In the genomic region with DNA sequence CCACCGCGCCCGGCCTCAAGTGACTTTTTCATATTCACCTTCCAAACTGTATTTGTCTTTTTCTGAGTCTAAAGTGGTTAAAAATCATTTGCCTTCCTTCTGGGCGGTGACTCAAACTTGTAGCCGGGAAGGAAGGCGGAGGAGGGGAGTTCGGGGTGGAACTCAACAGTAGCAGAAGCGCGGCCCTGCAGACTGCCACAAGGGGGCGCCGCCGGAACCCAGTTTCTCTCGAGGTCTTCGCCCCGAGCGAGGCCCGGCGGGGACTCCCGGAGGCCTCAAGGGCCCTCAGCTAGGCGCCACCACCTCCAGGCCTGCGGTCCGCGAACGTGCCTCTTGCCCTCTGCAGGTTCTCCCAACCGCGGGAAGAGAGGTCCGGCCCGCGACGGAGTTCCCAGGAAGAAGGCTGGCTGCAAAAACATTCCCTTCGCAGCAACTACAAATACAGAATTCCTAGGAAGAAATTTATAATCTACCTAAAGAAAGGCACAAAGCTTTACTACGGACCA, we compare ENCODE assay signal across 1 cellular context.
TF ChIP-seq lines count a peak whose summit lies in the region.

No MANE protein-coding gene starts in this region.

TF ChIP-seq in K562, 482 proteins besides CTCF, POLR2A, EP300 and RAD21 (continued from another document):
- TF ChIP-seq, protein P1, sequence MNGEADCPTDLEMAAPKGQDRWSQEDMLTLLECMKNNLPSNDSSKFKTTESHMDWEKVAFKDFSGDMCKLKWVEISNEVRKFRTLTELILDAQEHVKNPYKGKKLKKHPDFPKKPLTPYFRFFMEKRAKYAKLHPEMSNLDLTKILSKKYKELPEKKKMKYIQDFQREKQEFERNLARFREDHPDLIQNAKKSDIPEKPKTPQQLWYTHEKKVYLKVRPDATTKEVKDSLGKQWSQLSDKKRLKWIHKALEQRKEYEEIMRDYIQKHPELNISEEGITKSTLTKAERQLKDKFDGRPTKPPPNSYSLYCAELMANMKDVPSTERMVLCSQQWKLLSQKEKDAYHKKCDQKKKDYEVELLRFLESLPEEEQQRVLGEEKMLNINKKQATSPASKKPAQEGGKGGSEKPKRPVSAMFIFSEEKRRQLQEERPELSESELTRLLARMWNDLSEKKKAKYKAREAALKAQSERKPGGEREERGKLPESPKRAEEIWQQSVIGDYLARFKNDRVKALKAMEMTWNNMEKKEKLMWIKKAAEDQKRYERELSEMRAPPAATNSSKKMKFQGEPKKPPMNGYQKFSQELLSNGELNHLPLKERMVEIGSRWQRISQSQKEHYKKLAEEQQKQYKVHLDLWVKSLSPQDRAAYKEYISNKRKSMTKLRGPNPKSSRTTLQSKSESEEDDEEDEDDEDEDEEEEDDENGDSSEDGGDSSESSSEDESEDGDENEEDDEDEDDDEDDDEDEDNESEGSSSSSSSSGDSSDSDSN (IDR thresholded peaks at IDR 0.05; ENCODE audit: borderline replicate concordance in 1 of 2, low read depth in 2 of 2, low read length in 2 of 2), result peak in 1 of 2 experiments; percentile 78; a peak in 1 of 4 replicates
- TF ChIP-seq, protein P2, sequence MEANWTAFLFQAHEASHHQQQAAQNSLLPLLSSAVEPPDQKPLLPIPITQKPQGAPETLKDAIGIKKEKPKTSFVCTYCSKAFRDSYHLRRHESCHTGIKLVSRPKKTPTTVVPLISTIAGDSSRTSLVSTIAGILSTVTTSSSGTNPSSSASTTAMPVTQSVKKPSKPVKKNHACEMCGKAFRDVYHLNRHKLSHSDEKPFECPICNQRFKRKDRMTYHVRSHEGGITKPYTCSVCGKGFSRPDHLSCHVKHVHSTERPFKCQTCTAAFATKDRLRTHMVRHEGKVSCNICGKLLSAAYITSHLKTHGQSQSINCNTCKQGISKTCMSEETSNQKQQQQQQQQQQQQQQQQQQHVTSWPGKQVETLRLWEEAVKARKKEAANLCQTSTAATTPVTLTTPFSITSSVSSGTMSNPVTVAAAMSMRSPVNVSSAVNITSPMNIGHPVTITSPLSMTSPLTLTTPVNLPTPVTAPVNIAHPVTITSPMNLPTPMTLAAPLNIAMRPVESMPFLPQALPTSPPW (CRISPR knock-in tag; IDR thresholded peaks at IDR 0.05), result peak; percentile 31; the same call in 1 of the 2 replicates
- TF ChIP-seq MAZ (CRISPR knock-in tag; conservative IDR thresholded peaks at IDR 0.05 in 1 of 2, IDR thresholded peaks at IDR 0.05 in 1 of 2) (peak in 1 of 2 experiments; percentile 33; a peak in 1 of 4 replicates), XRCC5 (IDR thresholded peaks at IDR 0.05; ENCODE audit: low read depth, low read length) (peak; percentile 41; the same call in 1 of the 2 replicates), MEF2D (tag; conservative IDR thresholded peaks at IDR 0.05; ENCODE audit: low read depth) (no peak), ELF2 (CRISPR knock-in tag; IDR thresholded peaks at IDR 0.05) (no peak), ZNF121 (CRISPR knock-in tag; conservative IDR thresholded peaks at IDR 0.05) (no peak)
TF ChIP-seq in K562: peak in this region for 16.
